ENCODE assay signal across 22 cellular contexts in genomic region chr5:136890431-136891148, GRCh38.
"Had no signal": no experiment of that assay in that cellular context is flagged by ENCODE, and none has a peak within 500 bp of the region (broad histone marks: within the 10 kb centered on the region; RNA-seq: fewer than 3 reads in every experiment).

No MANE protein-coding gene starts in this region.

- H3K36me3 ChIP-seq: cardiac muscle cell, esophagus muscularis mucosa, heart right ventricle, right atrium auricular region, tibial nerve, uterus had no signal

- H3K27ac ChIP-seq: cardiac muscle cell, esophagus muscularis mucosa, heart right ventricle, right atrium auricular region, tibial nerve, uterus had no signal

- H3K4me1 Mint-ChIP-seq: activated CD4-positive, alpha-beta T cell treated with anti-CD3 and anti-CD28 coated beads for 36 hours; activated CD8-positive, alpha-beta memory T cell treated with anti-CD3 and anti-CD28 coated beads, Interleukin-2, amount 10 ng/mL, durations not matched to agents 7 days and 5 days; activated naive CD8-positive, alpha-beta T cell treated with anti-CD3 and anti-CD28 coated beads for 36 hours; immature natural killer cell had no signal

- H3K4me3 ChIP-seq: cardiac muscle cell, esophagus muscularis mucosa, heart right ventricle, right atrium auricular region, tibial nerve, uterus had no signal

- H3K27ac Mint-ChIP-seq: activated CD4-positive, alpha-beta memory T cell treated with anti-CD3 and anti-CD28 coated beads for 36 hours; activated CD4-positive, alpha-beta T cell treated with anti-CD3 and anti-CD28 coated beads for 36 hours; activated CD8-positive, alpha-beta memory T cell treated with anti-CD3 and anti-CD28 coated beads, Interleukin-2, amount 10 ng/mL, durations not matched to agents 7 days and 5 days; activated naive CD8-positive, alpha-beta T cell treated with anti-CD3 and anti-CD28 coated beads for 36 hours; dendritic cell treated with granulocyte-macrophage colony-stimulating factor and Interleukin-4, amounts not matched to agents 40 ng/mL and 50 ng/mL, for 4 days; immature natural killer cell; progenitor cell of endocrine pancreas had no signal

- H3K36me3 Mint-ChIP-seq: activated CD4-positive, alpha-beta memory T cell treated with anti-CD3 and anti-CD28 coated beads for 36 hours; activated CD8-positive, alpha-beta memory T cell treated with anti-CD3 and anti-CD28 coated beads, Interleukin-2, amount 10 ng/mL, durations not matched to agents 7 days and 5 days; activated naive CD8-positive, alpha-beta T cell treated with anti-CD3 and anti-CD28 coated beads for 36 hours; immature natural killer cell had no signal

- H3K27me3 ChIP-seq: esophagus muscularis mucosa, heart right ventricle, right atrium auricular region, tibial nerve, uterus had no signal

- H3K9me3 Mint-ChIP-seq: activated CD4-positive, alpha-beta memory T cell treated with anti-CD3 and anti-CD28 coated beads for 36 hours; dendritic cell treated with granulocyte-macrophage colony-stimulating factor and Interleukin-4, amounts not matched to agents 40 ng/mL and 50 ng/mL, for 4 days had no signal

- DNase-seq: activated CD4-positive, alpha-beta memory T cell treated with anti-CD3 and anti-CD28 coated beads for 36 hours; activated CD4-positive, alpha-beta T cell treated with anti-CD3 and anti-CD28 coated beads for 36 hours; activated CD8-positive, alpha-beta memory T cell treated with anti-CD3 and anti-CD28 coated beads, Interleukin-2, amount 10 ng/mL, durations not matched to agents 7 days and 5 days; activated naive CD4-positive, alpha-beta T cell; activated naive CD8-positive, alpha-beta T cell treated with anti-CD3 and anti-CD28 coated beads for 36 hours; amniotic stem cell; effector memory CD4-positive, alpha-beta T cell; heart right ventricle; immature natural killer cell; kidney glomerular epithelial cell; left ventricle myocardium superior; stimulated activated CD4-positive, alpha-beta T cell treated with anti-CD3 and anti-CD28 coated beads, Interleukin-2, amount 100 ng/mL, for 24 hours; stimulated activated naive CD4-positive, alpha-beta T cell treated with Interleukin-2 at 50 U/mL for 16 hours; uterus had no signal

- H3K4me1 ChIP-seq: esophagus muscularis mucosa, right atrium auricular region, tibial nerve, uterus had no signal

- H3K27me3 Mint-ChIP-seq: activated CD4-positive, alpha-beta memory T cell treated with anti-CD3 and anti-CD28 coated beads for 36 hours; activated CD8-positive, alpha-beta memory T cell treated with anti-CD3 and anti-CD28 coated beads, Interleukin-2, amount 10 ng/mL, durations not matched to agents 7 days and 5 days; activated naive CD8-positive, alpha-beta T cell treated with anti-CD3 and anti-CD28 coated beads for 36 hours; dendritic cell treated with granulocyte-macrophage colony-stimulating factor and Interleukin-4, amounts not matched to agents 40 ng/mL and 50 ng/mL, for 4 days had no signal

- H3K4me3 Mint-ChIP-seq: activated CD4-positive, alpha-beta memory T cell treated with anti-CD3 and anti-CD28 coated beads for 36 hours; activated CD4-positive, alpha-beta T cell treated with anti-CD3 and anti-CD28 coated beads for 36 hours; activated CD8-positive, alpha-beta memory T cell treated with anti-CD3 and anti-CD28 coated beads, Interleukin-2, amount 10 ng/mL, durations not matched to agents 7 days and 5 days; activated naive CD8-positive, alpha-beta T cell treated with anti-CD3 and anti-CD28 coated beads for 36 hours; dendritic cell treated with granulocyte-macrophage colony-stimulating factor and Interleukin-4, amounts not matched to agents 40 ng/mL and 50 ng/mL, for 4 days; immature natural killer cell had no signal

- FAIRE-seq: endothelial cell of umbilical vein, TTC549 had no signal

- H3K9me3 ChIP-seq: esophagus muscularis mucosa, heart right ventricle, right atrium auricular region, tibial nerve, uterus had no signal

- ATAC-seq: activated CD4-positive, alpha-beta T cell treated with anti-CD3 and anti-CD28 coated beads for 36 hours; activated CD8-positive, alpha-beta memory T cell treated with anti-CD3 and anti-CD28 coated beads, Interleukin-2, amount 10 ng/mL, durations not matched to agents 7 days and 5 days; heart right ventricle; left ventricle myocardium superior had no signal
